ENCODE assay signal across 32 cellular contexts in genomic region chr18:65846107-65846506, GRCh38.
"Had no signal": no experiment of that assay in that cellular context is flagged by ENCODE, and none has a peak within 500 bp of the region (broad histone marks: within the 10 kb centered on the region; RNA-seq: fewer than 3 reads in every experiment).

No MANE protein-coding gene starts in this region.

- H3K27me3 ChIP-seq: MG63, SJCRH30 had no signal

- DNase-seq: MG63, NCI-H1048, NCI-H1092 treated with DMSO at 0.1 percent for 48 hours, NCI-H1105 treated with DMSO at 0.1 percent for 48 hours, NCI-H1417, NCI-H1436, NCI-H146, NCI-H1694, NCI-H187, NCI-H1930, NCI-H2081, NCI-H226, NCI-H446 treated with DMSO at 0.1 percent for 48 hours, NCI-H510A, NCI-H524, NCI-H526, NCI-H69, NCI-H748 treated with DMSO at 0.1 percent for 48 hours, NCI-H82, OCI-M1, PC-3, SHP77, SIG-M5, SJCRH30, T-cell, T-helper 17 cell had no signal

- H3K4me3 ChIP-seq: MG63, SJCRH30, SK-N-MC had no signal

- H3K9me3 ChIP-seq: MG63, SJCRH30 had no signal

- H3K4me1 ChIP-seq: SJCRH30 had no signal

- FAIRE-seq: RCC 7860 had no signal

- H3K36me3 ChIP-seq: MG63, SJCRH30 had no signal

- H3K27ac ChIP-seq: RWPE1, SJCRH30, SK-N-MC had no signal

- ATAC-seq: Panc1, PC-3, Right ventricle myocardium inferior, SK-N-SH treated with all-trans-retinoic acid at 6 μM for 48 hours, T-cell, T-helper 17 cell had no signal
